Comparison of ENCODE assay signal across 33 cellular contexts in the genomic region with DNA sequence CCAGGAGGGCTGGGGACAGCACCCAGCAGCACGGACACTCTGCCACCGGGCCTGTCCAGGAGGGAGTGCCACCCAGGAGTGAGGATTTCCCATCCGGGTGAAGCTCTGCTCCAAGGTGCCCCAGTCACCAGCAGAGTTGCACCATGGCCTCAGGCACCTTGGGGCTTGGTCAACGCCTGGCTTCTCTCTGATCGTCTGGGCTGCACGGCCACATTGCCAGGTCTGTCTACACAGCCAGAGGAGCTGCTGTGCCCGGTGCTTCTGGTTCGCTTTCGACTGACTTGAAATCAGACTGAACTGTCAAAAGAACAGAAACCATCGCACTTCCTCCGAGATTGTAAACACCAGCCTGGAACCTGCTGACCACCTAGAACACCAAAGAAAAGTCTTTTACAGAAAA. TPM values are rescaled to one million over a fixed set of nuclear protein-coding genes. Genes with fewer than 3 reads are reported as not detected.
"Had no signal": no experiment of that assay in that cellular context is flagged by ENCODE, and none has a peak within 500 bp of the region (broad histone marks: within the 10 kb centered on the region; RNA-seq: fewer than 3 reads in every experiment).

No MANE protein-coding gene starts in this region.

- H3K4me3 ChIP-seq: adrenal gland, body of pancreas, breast epithelium, MG63, PC-9 had no signal

- FAIRE-seq: astrocyte, RCC 7860, TTC549 had no signal

- H3K27ac ChIP-seq: adrenal gland, body of pancreas, breast epithelium, PC-9, RWPE1 had no signal

- H3K9me3 ChIP-seq: adrenal gland, body of pancreas, breast epithelium, MG63 had no signal

- H2AFZ ChIP-seq: PC-9 had no signal

- H3K4me2 ChIP-seq: PC-9 had no signal

- H3K36me3 ChIP-seq: adrenal gland, breast epithelium, MG63 had no signal

- ATAC-seq: activated CD8-positive, alpha-beta T cell treated with anti-CD3 and anti-CD28 coated beads for 36 hours; activated naive CD4-positive, alpha-beta T cell treated with anti-CD3 and anti-CD28 coated beads, Interleukin-2, amount 50 U/mL, for 72 hours; activated T-cell treated with anti-CD3 and anti-CD28 coated beads, Interleukin-2, amount 50 U/mL, for 72 hours; activated T-helper 17 cell treated with anti-CD3 and anti-CD28 coated beads, Interleukin-2, amount 50 U/mL, for 72 hours; body of pancreas had no signal

- DNase-seq: activated CD4-positive, alpha-beta T cell treated with anti-CD3 and anti-CD28 coated beads, Interleukin-2, amount 10 ng/mL, durations not matched to agents 24 days and 14 days; activated CD4-positive, alpha-beta T cell treated with anti-CD3 and anti-CD28 coated beads, Interleukin-2, amount 50 U/mL, for 4 hours; activated CD8-positive, alpha-beta T cell treated with anti-CD3 and anti-CD28 coated beads for 36 hours; activated gamma-delta T cell; activated naive CD4-positive, alpha-beta T cell treated with Interleukin-2 at 50 U/mL for 16 hours; activated T-cell treated with anti-CD3 and anti-CD28 coated beads, Interleukin-2, amount 50 U/mL, for 1 hour; activated T-cell treated with anti-CD3 and anti-CD28 coated beads, Interleukin-2, amount 50 U/mL, for 72 hours; adrenal gland; body of pancreas; Kasumi-1; KG1; MG63; MV-4-11; NCI-H1092; NCI-H1436 treated with DMSO at 0.1 percent for 48 hours; NCI-H187; NCI-H2029 treated with DMSO at 0.1 percent for 48 hours; NCI-H2107; NCI-H2171; NCI-H510A; NCI-H748 treated with DMSO at 0.1 percent for 48 hours; NK-92 treated with Interleukin-12 subunit alpha and Interleukin-12 subunit beta, amount 100 ng/mL, for 24 hours; PC-9; Right ventricle myocardium superior had no signal

RNA-seq across cellular contexts. Expression of a gene that starts 12.0 kb away (rescaled TPM):
- total RNA-seq: activated CD4-positive, alpha-beta T cell treated with anti-CD3 and anti-CD28 coated beads, Interleukin-2, amount 10 ng/mL, durations not matched to agents 24 days and 14 days; activated CD8-positive, alpha-beta memory T cell treated with anti-CD3 and anti-CD28 coated beads for 36 hours; activated CD8-positive, alpha-beta T cell treated with anti-CD3 and anti-CD28 coated beads for 36 hours; activated naive CD4-positive, alpha-beta T cell treated with anti-CD3 and anti-CD28 coated beads, Interleukin-2, amount 50 U/mL, for 72 hours; activated T-helper 17 cell treated with anti-CD3 and anti-CD28 coated beads, Interleukin-2, amount 50 U/mL, for 72 hours; breast epithelium; OCI-LY7; PC-9; Right ventricle myocardium superior had no signal
